ENCODE assay signal across 8 cellular contexts in genomic region chr9:133787749-133788015, GRCh38. TPM values are rescaled to one million over a fixed set of nuclear protein-coding genes. Genes with fewer than 3 reads are reported as not detected.
A peak's percentile ranks its signal among the peaks of the same experiment; 100 is the strongest.
DNase-seq lines count a peak whose midpoint lies in the region; ATAC-seq and TF ChIP-seq lines count a peak whose summit lies in the region.

No MANE protein-coding gene starts in this region.

- no peak overlapping the region for H2AFZ ChIP-seq in Loucy (ENCODE audit: low read length)

- H3K9me2 ChIP-seq in Loucy (replicated peaks; ENCODE audit: low read depth, low read length), result no peaks in the 10 kb centered on the region

- no peak overlapping the region for H3K27ac ChIP-seq in A673 (ENCODE audit: low read depth, low read length, poor library complexity, severe bottlenecking)

- H3K9ac ChIP-seq in Loucy (ENCODE audit: low read depth, low read length, poor library complexity, severe bottlenecking), result peak overlapping the region; percentile 74

- H3F3A ChIP-seq in Loucy (ENCODE audit: low read depth), result 0 out of 2 replicates have a peak, but pooled peaks cover 2% of the 10 kb centered on the region

- POLR2A ChIA-PET in A673 (lab: Charles Lee; ENCODE audit: low non-redundant PET), result no interaction called here

- intact Hi-C loops in A673 (cut with micrococcal nuclease; ENCODE audit: unreplicated experiment), result no loop called here

- DNase-seq in A673 (ENCODE audit: low spot score), result peak; percentile 76
- DNase-seq in fibroblast of mammary gland (ENCODE audit: low read depth), result peak; percentile 11
- no peak for DNase-seq in stimulated activated naive CD4-positive, alpha-beta T cell (lab: John Stamatoyannopoulos, UW)
- DNase-seq in GF-D8 (lab: John Stamatoyannopoulos, UW), result no peak
- no peak for DNase-seq in inferior parietal cortex (ENCODE audit: extremely low spot score)

- H3K36me3 ChIP-seq in A673 (ENCODE audit: insufficient read depth, low read length, poor library complexity, severe bottlenecking), result no peaks in the 10 kb centered on the region
- peaks cover 3% of the 10 kb centered on the region; the same call in 1 of the 2 replicates for H3K36me3 ChIP-seq in Loucy (ENCODE audit: insufficient read depth, low read length)

- H3K4me3 ChIP-seq in A673 (ENCODE audit: low read depth, low read length, poor library complexity, severe bottlenecking) (no peak overlapping the region), Loucy (ENCODE audit: low read length, poor library complexity, severe bottlenecking) (no peak overlapping the region), fibroblast of mammary gland (ENCODE audit: control insufficient read depth, low read depth, low read length) (no peak overlapping the region)

- no TSS peak for BruUV-seq in A673 (replicated peaks; lab: Mats Ljungman, UMichigan)

- CTCF ChIA-PET in A673 (lab: Charles Lee), result no interaction called here

- no peaks in the 10 kb centered on the region for H4K20me1 ChIP-seq in Loucy (ENCODE audit: insufficient read depth, low read length, poor library complexity, severe bottlenecking)

- H3K4me1 ChIP-seq in A673 (ENCODE audit: insufficient read depth, low read length, poor library complexity, severe bottlenecking), result peaks cover 29% of the 10 kb centered on the region
- peaks cover 28% of the 10 kb centered on the region for H3K4me1 ChIP-seq in Loucy (ENCODE audit: insufficient read depth, low read length, poor library complexity, severe bottlenecking)

- H3K79me2 ChIP-seq in Loucy (ENCODE audit: insufficient read depth, low read length), result no peaks in the 10 kb centered on the region

- H3K27me3 ChIP-seq in A673 (replicated peaks; ENCODE audit: insufficient read depth, low read depth, low read length, poor library complexity) (no peaks in the 10 kb centered on the region), Loucy (ENCODE audit: insufficient read depth, low read length, poor library complexity, severe bottlenecking) (no peaks in the 10 kb centered on the region)

- H3K9me3 ChIP-seq in A673 (ENCODE audit: low read depth, low read length, poor library complexity, severe bottlenecking), result no peaks in the 10 kb centered on the region
- no peaks in the 10 kb centered on the region for H3K9me3 ChIP-seq in Loucy (ENCODE audit: insufficient read depth, low read depth, low read length)

- peak overlapping the region; percentile 81 for H3K4me2 ChIP-seq in Loucy (ENCODE audit: low read depth, low read length, poor library complexity, severe bottlenecking)

- TF ChIP-seq CTCF in A673 (conservative IDR thresholded peaks at IDR 0.05; ENCODE audit: low read depth, low read length), result no peak
- TF ChIP-seq CTCF in Loucy (conservative IDR thresholded peaks at IDR 0.05; ENCODE audit: low read length), result no peak
- no peak for TF ChIP-seq CTCF in fibroblast of mammary gland (conservative IDR thresholded peaks at IDR 0.05; ENCODE audit: control insufficient read depth, insufficient read depth, low read depth, low read length)

- peak; percentile 54 for ATAC-seq in GM19023 (IDR thresholded peaks at IDR 0.05; ENCODE audit: unreplicated experiment)
- no peak for ATAC-seq in GM21717 (IDR thresholded peaks at IDR 0.05; ENCODE audit: unreplicated experiment)

RNA-seq across cellular contexts. Expression of gene SARDH, which starts 49.5 kb away (rescaled TPM):
- total RNA-seq in A673 (2021), result 0.37 and 1.0 TPM in 2 replicates

Comparison
In these comparisons a context has a peak if more than half of its experiments do, and no peak if none do; other contexts are left out.
1. DNase-seq: peak in A673 (single experiment) and fibroblast of mammary gland (single experiment); none in stimulated activated naive CD4-positive, alpha-beta T cell (0 of 6), GF-D8 (single experiment) and inferior parietal cortex (single experiment).